11 cellular contexts compared by ENCODE assay signal in the genomic region with DNA sequence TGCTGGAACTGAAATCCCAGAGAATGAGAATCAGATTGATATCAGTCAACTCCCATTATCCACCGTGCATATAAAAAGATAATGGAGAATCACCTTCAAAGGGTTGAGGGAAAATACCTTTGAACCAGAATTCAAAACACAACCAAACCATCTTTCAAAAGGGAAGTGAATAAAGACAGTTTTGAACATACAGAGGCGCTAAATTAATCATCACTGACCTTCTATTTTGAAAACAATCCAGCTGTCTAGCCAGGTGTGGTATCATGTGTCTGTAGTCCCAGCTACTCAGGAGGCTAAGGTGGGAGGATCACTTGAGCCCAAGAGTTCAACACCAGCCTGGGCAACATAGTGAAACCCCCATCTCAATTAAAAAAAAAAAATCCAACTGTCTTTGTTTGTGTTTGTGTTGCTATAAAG.
A peak's percentile ranks its signal among the peaks of the same experiment; 100 is the strongest.
DNase-seq lines count a peak whose midpoint lies in the region; ATAC-seq and TF ChIP-seq lines count a peak whose summit lies in the region.
"Had no signal": no experiment of that assay in that cellular context is flagged by ENCODE, and none has a peak within 500 bp of the region (broad histone marks: within the 10 kb centered on the region; RNA-seq: fewer than 3 reads in every experiment).

No MANE protein-coding gene starts in this region.

- H3K9ac ChIP-seq in Karpas-422 (ENCODE audit: low read length) = no peak overlapping the region

- no peak overlapping the region for H3K4me2 ChIP-seq in Karpas-422 (ENCODE audit: low read depth, low read length, poor library complexity, severe bottlenecking)

- H3K4me3 ChIP-seq in Karpas-422 (ENCODE audit: low read length) (no peak overlapping the region), testis (no peak overlapping the region)
- H3K4me3 ChIP-seq: ovary had no signal

- H3K9me3 ChIP-seq in Karpas-422 (ENCODE audit: low read length) (no peaks in the 10 kb centered on the region), testis (no peaks in the 10 kb centered on the region)
- H3K9me3 ChIP-seq: Caco-2, ovary had no signal

- ATAC-seq in GM19023 (IDR thresholded peaks at IDR 0.05; ENCODE audit: unreplicated experiment) = peak; percentile 90
- peak; percentile 89 for ATAC-seq in HG02763 (IDR thresholded peaks at IDR 0.05; ENCODE audit: unreplicated experiment)

- CTCF ChIA-PET in GM10248 (lab: Yijun Ruan, JAX) = interaction anchor here (1.1 to 1.6 kb wide), 2 partner anchors 9 to 108 kb away, joined by 3 to 6 read pairs; no protein-coding TSS in a partner anchor

- intact Hi-C loops in testis (cut with DNase I; ENCODE audit: low total_unique reads) = no loop called here

- H3K27me3 ChIP-seq in Karpas-422 (ENCODE audit: low read length) (no peaks in the 10 kb centered on the region; the same call in 1 of the 2 replicates), testis (no peaks in the 10 kb centered on the region)
- H3K27me3 ChIP-seq: ovary had no signal

- no peak overlapping the region for H2AFZ ChIP-seq in Karpas-422 (ENCODE audit: low read length)

- 71 to 75% methylated on average over 2 of the region's 2 CpGs for WGBS in testis, 2 donors

- no peaks in the 10 kb centered on the region for H4K20me1 ChIP-seq in Karpas-422 (ENCODE audit: insufficient read depth, low read depth, low read length)

- TF ChIP-seq CTCF in GM10248 (IDR thresholded peaks at IDR 0.05; ENCODE audit: control extremely low read depth, extremely low read depth, low read depth, missing control alignments) (no peak), testis (IDR thresholded peaks at IDR 0.05) (no peak)

- H3K27ac ChIP-seq in Karpas-422 (ENCODE audit: low read length) = no peak overlapping the region
- H3K27ac ChIP-seq in testis = no peak overlapping the region
- H3K27ac ChIP-seq: ovary had no signal

- DNase-seq in GM10248 (ENCODE audit: extremely low spot score) (peak; percentile 71), Karpas-422 (peak; percentile 47), testis (no peak), KG1 (lab: John Stamatoyannopoulos, UW) (no peak), AG08395 (ENCODE audit: low spot score) (no peak)
- no peak for DNase-seq in effector CD8-positive, alpha-beta T cell (lab: John Stamatoyannopoulos, UW)
- DNase-seq: Caco-2; ovary; stimulated activated CD8-positive, alpha-beta memory T cell treated with anti-CD3 and anti-CD28 coated beads, Interleukin-4, amount 100 ng/mL, for 48 hours had no signal

- TF ChIP-seq POLR2A in testis (IDR thresholded peaks at IDR 0.05) = no peak

- H3K36me3 ChIP-seq in Karpas-422 (ENCODE audit: insufficient read depth, low read length) = no peaks in the 10 kb centered on the region
- H3K36me3 ChIP-seq in testis (ENCODE audit: low read depth, missing control alignments) = no peaks in the 10 kb centered on the region
- H3K36me3 ChIP-seq: ovary had no signal

- H3K79me2 ChIP-seq in Karpas-422 (ENCODE audit: low read length) = no peaks in the 10 kb centered on the region

- H3K4me1 ChIP-seq in Karpas-422 (ENCODE audit: low read length) = peaks cover 12% of the 10 kb centered on the region
- H3K4me1 ChIP-seq in testis = no peaks in the 10 kb centered on the region
- H3K4me1 ChIP-seq: Caco-2 had no signal

- H3K9me2 ChIP-seq in Karpas-422 (replicated peaks; ENCODE audit: insufficient read depth, low read length) = no peaks in the 10 kb centered on the region

- POLR2A ChIA-PET in GM10248 (lab: Yijun Ruan, JAX) = no interaction called here

Comparison
In these comparisons a context has a peak if more than half of its experiments do, and no peak if none do; other contexts are left out.
1. DNase-seq: peak in GM10248 (single experiment) and Karpas-422 (single experiment); none in testis (single experiment), KG1 (single experiment), AG08395 (single experiment) and effector CD8-positive, alpha-beta T cell (single experiment).